1 cellular context compared by ENCODE assay signal in genomic region chrX:78139160-78140123, GRCh38.
TF ChIP-seq lines count a peak whose summit lies in the region.

A gene with protein sequence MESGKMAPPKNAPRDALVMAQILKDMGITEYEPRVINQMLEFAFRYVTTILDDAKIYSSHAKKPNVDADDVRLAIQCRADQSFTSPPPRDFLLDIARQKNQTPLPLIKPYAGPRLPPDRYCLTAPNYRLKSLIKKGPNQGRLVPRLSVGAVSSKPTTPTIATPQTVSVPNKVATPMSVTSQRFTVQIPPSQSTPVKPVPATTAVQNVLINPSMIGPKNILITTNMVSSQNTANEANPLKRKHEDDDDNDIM (minus strand): TSS chrX:78139650. CDS start chrX:78139611, 39 bp downstream.

TF ChIP-seq in HepG2, 621 proteins besides CTCF, POLR2A, EP300 and RAD21 (continued from another document and continues in another):
- TF ChIP-seq, protein P1, sequence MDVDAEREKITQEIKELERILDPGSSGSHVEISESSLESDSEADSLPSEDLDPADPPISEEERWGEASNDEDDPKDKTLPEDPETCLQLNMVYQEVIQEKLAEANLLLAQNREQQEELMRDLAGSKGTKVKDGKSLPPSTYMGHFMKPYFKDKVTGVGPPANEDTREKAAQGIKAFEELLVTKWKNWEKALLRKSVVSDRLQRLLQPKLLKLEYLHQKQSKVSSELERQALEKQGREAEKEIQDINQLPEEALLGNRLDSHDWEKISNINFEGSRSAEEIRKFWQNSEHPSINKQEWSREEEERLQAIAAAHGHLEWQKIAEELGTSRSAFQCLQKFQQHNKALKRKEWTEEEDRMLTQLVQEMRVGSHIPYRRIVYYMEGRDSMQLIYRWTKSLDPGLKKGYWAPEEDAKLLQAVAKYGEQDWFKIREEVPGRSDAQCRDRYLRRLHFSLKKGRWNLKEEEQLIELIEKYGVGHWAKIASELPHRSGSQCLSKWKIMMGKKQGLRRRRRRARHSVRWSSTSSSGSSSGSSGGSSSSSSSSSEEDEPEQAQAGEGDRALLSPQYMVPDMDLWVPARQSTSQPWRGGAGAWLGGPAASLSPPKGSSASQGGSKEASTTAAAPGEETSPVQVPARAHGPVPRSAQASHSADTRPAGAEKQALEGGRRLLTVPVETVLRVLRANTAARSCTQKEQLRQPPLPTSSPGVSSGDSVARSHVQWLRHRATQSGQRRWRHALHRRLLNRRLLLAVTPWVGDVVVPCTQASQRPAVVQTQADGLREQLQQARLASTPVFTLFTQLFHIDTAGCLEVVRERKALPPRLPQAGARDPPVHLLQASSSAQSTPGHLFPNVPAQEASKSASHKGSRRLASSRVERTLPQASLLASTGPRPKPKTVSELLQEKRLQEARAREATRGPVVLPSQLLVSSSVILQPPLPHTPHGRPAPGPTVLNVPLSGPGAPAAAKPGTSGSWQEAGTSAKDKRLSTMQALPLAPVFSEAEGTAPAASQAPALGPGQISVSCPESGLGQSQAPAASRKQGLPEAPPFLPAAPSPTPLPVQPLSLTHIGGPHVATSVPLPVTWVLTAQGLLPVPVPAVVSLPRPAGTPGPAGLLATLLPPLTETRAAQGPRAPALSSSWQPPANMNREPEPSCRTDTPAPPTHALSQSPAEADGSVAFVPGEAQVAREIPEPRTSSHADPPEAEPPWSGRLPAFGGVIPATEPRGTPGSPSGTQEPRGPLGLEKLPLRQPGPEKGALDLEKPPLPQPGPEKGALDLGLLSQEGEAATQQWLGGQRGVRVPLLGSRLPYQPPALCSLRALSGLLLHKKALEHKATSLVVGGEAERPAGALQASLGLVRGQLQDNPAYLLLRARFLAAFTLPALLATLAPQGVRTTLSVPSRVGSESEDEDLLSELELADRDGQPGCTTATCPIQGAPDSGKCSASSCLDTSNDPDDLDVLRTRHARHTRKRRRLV (CRISPR knock-in tag; IDR thresholded peaks at IDR 0.05), result no peak
- peak; percentile 10; the same call in 1 of the 2 replicates for TF ChIP-seq GATAD1 (CRISPR knock-in tag; IDR thresholded peaks at IDR 0.05)
- no peak for TF ChIP-seq GATAD2A (CRISPR knock-in tag; IDR thresholded peaks at IDR 0.05)
- TF ChIP-seq HOXD1 (CRISPR knock-in tag; IDR thresholded peaks at IDR 0.05), result no peak
- no peak for TF ChIP-seq CCAR2 (optimal IDR thresholded peaks at IDR 0.05; ENCODE audit: low read depth, low read length)
- TF ChIP-seq THRA (CRISPR knock-in tag; IDR thresholded peaks at IDR 0.05; ENCODE audit: borderline replicate concordance), result no peak
- TF ChIP-seq ATAD3A (CRISPR knock-in tag; IDR thresholded peaks at IDR 0.05), result no peak
- TF ChIP-seq, protein P2, sequence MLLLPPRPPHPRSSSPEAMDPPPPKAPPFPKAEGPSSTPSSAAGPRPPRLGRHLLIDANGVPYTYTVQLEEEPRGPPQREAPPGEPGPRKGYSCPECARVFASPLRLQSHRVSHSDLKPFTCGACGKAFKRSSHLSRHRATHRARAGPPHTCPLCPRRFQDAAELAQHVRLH (CRISPR knock-in tag; IDR thresholded peaks at IDR 0.05; ENCODE audit: borderline replicate concordance, low read depth), result no peak
- TF ChIP-seq SALL2 (CRISPR knock-in tag; IDR thresholded peaks at IDR 0.05), result no peak; the same call in 1 of the 2 replicates
- TF ChIP-seq TFDP1 (CRISPR knock-in tag; IDR thresholded peaks at IDR 0.05; ENCODE audit: borderline replicate concordance), result peak; percentile 36; the same call in 1 of the 2 replicates
- no peak for TF ChIP-seq ZNF674 (CRISPR knock-in tag; IDR thresholded peaks at IDR 0.05; ENCODE audit: low read depth)
- TF ChIP-seq DPF2 (CRISPR knock-in tag; IDR thresholded peaks at IDR 0.05; ENCODE audit: borderline replicate concordance, low read depth), result no peak
- TF ChIP-seq, protein P3, sequence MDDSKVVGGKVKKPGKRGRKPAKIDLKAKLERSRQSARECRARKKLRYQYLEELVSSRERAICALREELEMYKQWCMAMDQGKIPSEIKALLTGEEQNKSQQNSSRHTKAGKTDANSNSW (CRISPR knock-in tag; IDR thresholded peaks at IDR 0.05; ENCODE audit: borderline replicate concordance), result no peak
- 0 out of 2 replicates have a peak, but pooled peaks have one; percentile 47 for TF ChIP-seq ZNF639 (CRISPR knock-in tag; conservative IDR thresholded peaks at IDR 0.05)
- TF ChIP-seq ZNF83 (CRISPR knock-in tag; IDR thresholded peaks at IDR 0.05; ENCODE audit: borderline replicate concordance), result no peak
- no peak for TF ChIP-seq SSRP1 (CRISPR knock-in tag; IDR thresholded peaks at IDR 0.05)
- TF ChIP-seq, protein P4, sequence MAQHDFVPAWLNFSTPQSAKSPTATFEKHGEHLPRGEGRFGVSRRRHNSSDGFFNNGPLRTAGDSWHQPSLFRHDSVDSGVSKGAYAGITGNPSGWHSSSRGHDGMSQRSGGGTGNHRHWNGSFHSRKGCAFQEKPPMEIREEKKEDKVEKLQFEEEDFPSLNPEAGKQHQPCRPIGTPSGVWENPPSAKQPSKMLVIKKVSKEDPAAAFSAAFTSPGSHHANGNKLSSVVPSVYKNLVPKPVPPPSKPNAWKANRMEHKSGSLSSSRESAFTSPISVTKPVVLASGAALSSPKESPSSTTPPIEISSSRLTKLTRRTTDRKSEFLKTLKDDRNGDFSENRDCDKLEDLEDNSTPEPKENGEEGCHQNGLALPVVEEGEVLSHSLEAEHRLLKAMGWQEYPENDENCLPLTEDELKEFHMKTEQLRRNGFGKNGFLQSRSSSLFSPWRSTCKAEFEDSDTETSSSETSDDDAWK (CRISPR knock-in tag; IDR thresholded peaks at IDR 0.05), result no peak
- no peak for TF ChIP-seq BRF2 (CRISPR knock-in tag; IDR thresholded peaks at IDR 0.05)
- TF ChIP-seq NFRKB (IDR thresholded peaks at IDR 0.05), result no peak
- no peak for TF ChIP-seq HCFC1 (IDR thresholded peaks at IDR 0.05; ENCODE audit: low read depth, low read length)
- no peak for TF ChIP-seq MNT (IDR thresholded peaks at IDR 0.05)
- TF ChIP-seq ZFYVE20 (CRISPR knock-in tag; IDR thresholded peaks at IDR 0.05; ENCODE audit: borderline replicate concordance, low read depth), result no peak
- TF ChIP-seq THYN1 (CRISPR knock-in tag; IDR thresholded peaks at IDR 0.05; ENCODE audit: borderline replicate concordance, low read depth), result no peak
- TF ChIP-seq TSC22D2 (CRISPR knock-in tag; IDR thresholded peaks at IDR 0.05; ENCODE audit: borderline replicate concordance), result no peak
- no peak for TF ChIP-seq ISX (CRISPR knock-in tag; conservative IDR thresholded peaks at IDR 0.05)
- TF ChIP-seq ZFP1 (CRISPR knock-in tag; IDR thresholded peaks at IDR 0.05), result no peak
- TF ChIP-seq RNF2 (conservative IDR thresholded peaks at IDR 0.05; ENCODE audit: low read depth), result no peak
- no peak for TF ChIP-seq ZNF30 (CRISPR knock-in tag; IDR thresholded peaks at IDR 0.05)
- no peak for TF ChIP-seq ZNF296 (CRISPR knock-in tag; conservative IDR thresholded peaks at IDR 0.05)
- TF ChIP-seq SMAD1 (CRISPR knock-in tag; IDR thresholded peaks at IDR 0.05; ENCODE audit: borderline replicate concordance, low read depth), result no peak
- no peak for TF ChIP-seq ZNF512 (CRISPR knock-in tag; IDR thresholded peaks at IDR 0.05)
- no peak for TF ChIP-seq ZNF724P (CRISPR knock-in tag; IDR thresholded peaks at IDR 0.05; ENCODE audit: borderline replicate concordance)
- no peak for TF ChIP-seq ZBTB26 (CRISPR knock-in tag; IDR thresholded peaks at IDR 0.05; ENCODE audit: borderline replicate concordance)
- TF ChIP-seq, protein P5, sequence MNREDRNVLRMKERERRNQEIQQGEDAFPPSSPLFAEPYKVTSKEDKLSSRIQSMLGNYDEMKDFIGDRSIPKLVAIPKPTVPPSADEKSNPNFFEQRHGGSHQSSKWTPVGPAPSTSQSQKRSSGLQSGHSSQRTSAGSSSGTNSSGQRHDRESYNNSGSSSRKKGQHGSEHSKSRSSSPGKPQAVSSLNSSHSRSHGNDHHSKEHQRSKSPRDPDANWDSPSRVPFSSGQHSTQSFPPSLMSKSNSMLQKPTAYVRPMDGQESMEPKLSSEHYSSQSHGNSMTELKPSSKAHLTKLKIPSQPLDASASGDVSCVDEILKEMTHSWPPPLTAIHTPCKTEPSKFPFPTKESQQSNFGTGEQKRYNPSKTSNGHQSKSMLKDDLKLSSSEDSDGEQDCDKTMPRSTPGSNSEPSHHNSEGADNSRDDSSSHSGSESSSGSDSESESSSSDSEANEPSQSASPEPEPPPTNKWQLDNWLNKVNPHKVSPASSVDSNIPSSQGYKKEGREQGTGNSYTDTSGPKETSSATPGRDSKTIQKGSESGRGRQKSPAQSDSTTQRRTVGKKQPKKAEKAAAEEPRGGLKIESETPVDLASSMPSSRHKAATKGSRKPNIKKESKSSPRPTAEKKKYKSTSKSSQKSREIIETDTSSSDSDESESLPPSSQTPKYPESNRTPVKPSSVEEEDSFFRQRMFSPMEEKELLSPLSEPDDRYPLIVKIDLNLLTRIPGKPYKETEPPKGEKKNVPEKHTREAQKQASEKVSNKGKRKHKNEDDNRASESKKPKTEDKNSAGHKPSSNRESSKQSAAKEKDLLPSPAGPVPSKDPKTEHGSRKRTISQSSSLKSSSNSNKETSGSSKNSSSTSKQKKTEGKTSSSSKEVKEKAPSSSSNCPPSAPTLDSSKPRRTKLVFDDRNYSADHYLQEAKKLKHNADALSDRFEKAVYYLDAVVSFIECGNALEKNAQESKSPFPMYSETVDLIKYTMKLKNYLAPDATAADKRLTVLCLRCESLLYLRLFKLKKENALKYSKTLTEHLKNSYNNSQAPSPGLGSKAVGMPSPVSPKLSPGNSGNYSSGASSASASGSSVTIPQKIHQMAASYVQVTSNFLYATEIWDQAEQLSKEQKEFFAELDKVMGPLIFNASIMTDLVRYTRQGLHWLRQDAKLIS (CRISPR knock-in tag; IDR thresholded peaks at IDR 0.05), result no peak
- no peak for TF ChIP-seq RBAK (CRISPR knock-in tag; IDR thresholded peaks at IDR 0.05)
- no peak for TF ChIP-seq ADNP (CRISPR knock-in tag; IDR thresholded peaks at IDR 0.05)
- no peak for TF ChIP-seq ZFP36L1 (CRISPR knock-in tag; IDR thresholded peaks at IDR 0.05)
